ENCODE assay signal across 18 cellular contexts in genomic region chr2:20612835-20613341, GRCh38. TPM values are rescaled to one million over a fixed set of nuclear protein-coding genes. Genes with fewer than 3 reads are reported as not detected.
A peak's percentile ranks its signal among the peaks of the same experiment; 100 is the strongest.
DNase-seq lines count a peak whose midpoint lies in the region; ATAC-seq, FAIRE-seq and TF ChIP-seq lines count a peak whose summit lies in the region.
"Had no signal": no experiment of that assay in that cellular context is flagged by ENCODE, and none has a peak within 500 bp of the region (broad histone marks: within the 10 kb centered on the region; RNA-seq: fewer than 3 reads in every experiment).

No MANE protein-coding gene starts in this region.

- H3K27me3 ChIP-seq in heart left ventricle: no peaks in the 10 kb centered on the region
- no peaks in the 10 kb centered on the region for H3K27me3 ChIP-seq in HepG2 (ENCODE audit: control insufficient read depth in 1 of 2, insufficient read depth in 2 of 2, low read length in 2 of 2)
- H3K27me3 ChIP-seq in rectal smooth muscle tissue (ENCODE audit: control insufficient read depth, insufficient read depth, low read length): no peaks in the 10 kb centered on the region
- H3K27me3 ChIP-seq in uterus: no peaks in the 10 kb centered on the region
- H3K27me3 ChIP-seq: suprapubic skin had no signal

- POLR2A ChIA-PET in HepG2 (lab: Yijun Ruan, JAX): interaction anchor here (1.3 to 7.9 kb wide), 6 partner anchors 13 to 163 kb away, joined by 3 to 153 read pairs (median 25); partner anchors contain the start of gene RHOB

- H3K27ac ChIP-seq in heart left ventricle: peak overlapping the region; percentile 10 to 99 (median 94)
- peak overlapping the region; percentile 95 for H3K27ac ChIP-seq in HepG2 (ENCODE audit: extremely low read length, insufficient read depth, low read length)
- H3K27ac ChIP-seq in rectal smooth muscle tissue (ENCODE audit: low read depth, low read length): peak overlapping the region; percentile 61
- peak overlapping the region; percentile 62 to 95 for H3K27ac ChIP-seq in uterus
- H3K27ac ChIP-seq: A549, suprapubic skin had no signal

- H3K9ac ChIP-seq in HepG2 (ENCODE audit: insufficient read depth, low read depth, low read length) (0 out of 2 replicates have a peak overlapping the region, but pooled peaks have one; percentile 86), rectal smooth muscle tissue (ENCODE audit: low read length) (no peak overlapping the region)

- H3K4me1 ChIP-seq in heart left ventricle (peaks cover 45 to 94% (median 89%) of the 10 kb centered on the region in 12 donors), HepG2 (ENCODE audit: insufficient read depth, low read length) (peaks cover 95% of the 10 kb centered on the region), rectal smooth muscle tissue (ENCODE audit: control insufficient read depth, insufficient read depth, low read length) (peaks cover 89% of the 10 kb centered on the region), uterus (peaks cover 26 to 42% of the 10 kb centered on the region in 2 donors)

- no peaks in the 10 kb centered on the region for H3K79me2 ChIP-seq in HepG2 (ENCODE audit: insufficient read depth, low read length)

- DNase-seq in heart left ventricle (no peak), left cardiac atrium (no peak), HepG2 (ENCODE audit: low spot score) (no peak), uterus (peak in 1 of 2 donors; percentile 4), AG08395 (ENCODE audit: low spot score) (no peak)
- DNase-seq: activated CD4-positive, alpha-beta T cell treated with anti-CD3 and anti-CD28 coated beads for 36 hours; central memory CD4-positive, alpha-beta T cell; DMS 273 treated with DMSO at 0.1 percent for 48 hours; effector memory CD8-positive, alpha-beta T cell; GDM1; hypothalamus; NCI-H1930 had no signal

- H3K4me2 ChIP-seq in HepG2 (ENCODE audit: low read depth, low read length): no peak overlapping the region
- H3K4me2 ChIP-seq: A549 had no signal

- intact Hi-C loops in heart left ventricle (cut with DNase I) (loop anchor here in 3 of 10 donors (10.0 kb wide), 1 partner anchor 88 kb away; no protein-coding TSS in a partner anchor), left cardiac atrium (cut with DNase I) (loop anchor here in 1 of 2 donors (10.0 kb wide), 1 partner anchor 88 kb away; no protein-coding TSS in a partner anchor), HepG2 (cut with micrococcal nuclease; ENCODE audit: unreplicated experiment) (no loop called here), uterus (cut with DNase I; ENCODE audit: low total_unique reads) (no loop called here)

- H3K4me3 ChIP-seq in heart left ventricle (no peak overlapping the region), HepG2 (replicated peaks in 1 of 3; ENCODE audit: insufficient read depth in 1 of 3, low read depth in 2 of 3, low read length in 3 of 3) (no peak overlapping the region), rectal smooth muscle tissue (ENCODE audit: low read length) (no peak overlapping the region), uterus (no peak overlapping the region)
- H3K4me3 ChIP-seq: A549, suprapubic skin had no signal

- in situ Hi-C loops in HepG2 (cut with HindIII; ENCODE audit: extremely low pct_ligation_motif_present, low pct_unique_long_range_greater_than_20kb): no loop called here

- TF ChIP-seq CTCF in heart left ventricle (IDR thresholded peaks at IDR 0.05): no peak
- TF ChIP-seq CTCF in HepG2 (CRISPR knock-in tag; IDR thresholded peaks at IDR 0.05): no peak
- no peak for TF ChIP-seq CTCF in uterus (IDR thresholded peaks at IDR 0.05)

- CTCF ChIA-PET in HepG2 (lab: Yijun Ruan, JAX; ENCODE audit: low intra/inter-chr PET ratio, low total read pairs): no interaction called here

- WGBS in heart left ventricle, 4 donors: 53 to 72% (median 59%) methylated on average over 5 of the region's 5 CpGs
- 93% methylated on average over 5 of the region's 5 CpGs for WGBS in HepG2 (ENCODE audit: low lambda C conversion rate)

- H3K9me3 ChIP-seq in heart left ventricle: no peaks in the 10 kb centered on the region
- H3K9me3 ChIP-seq in HepG2 (ENCODE audit: low read length): no peaks in the 10 kb centered on the region
- no peaks in the 10 kb centered on the region for H3K9me3 ChIP-seq in uterus
- H3K9me3 ChIP-seq: A549, suprapubic skin had no signal

- no TSS peak for BruUV-seq in HepG2 (replicated peaks; lab: Mats Ljungman, UMichigan)

- H3K36me3 ChIP-seq in heart left ventricle (no peaks in the 10 kb centered on the region), HepG2 (replicated peaks in 1 of 2; ENCODE audit: control insufficient read depth in 1 of 2, insufficient read depth in 2 of 2, low read length in 2 of 2) (no peaks in the 10 kb centered on the region), rectal smooth muscle tissue (ENCODE audit: control insufficient read depth, insufficient read depth, low read length) (no peaks in the 10 kb centered on the region), uterus (no peaks in the 10 kb centered on the region)
- H3K36me3 ChIP-seq: suprapubic skin had no signal

- no peak for TF ChIP-seq EP300 in HepG2 (IDR thresholded peaks at IDR 0.05; ENCODE audit: low read depth in 2 of 2, low read length in 2 of 2)
- TF ChIP-seq EP300 in HepG2 (CRISPR knock-in tag; IDR thresholded peaks at IDR 0.05; ENCODE audit: borderline replicate concordance): no peak

- TF ChIP-seq RAD21 in HepG2 (CRISPR knock-in tag; IDR thresholded peaks at IDR 0.05): no peak

- FAIRE-seq in HepG2 (lab: Jason Lieb, UNC): no peak
- FAIRE-seq: A549, kidney had no signal

- TF ChIP-seq POLR2A in heart left ventricle (IDR thresholded peaks at IDR 0.05) (no peak), HepG2 (IDR thresholded peaks at IDR 0.05; ENCODE audit: insufficient read depth in 1 of 2, low read depth in 2 of 2, low read length in 2 of 2) (no peak), uterus (IDR thresholded peaks at IDR 0.05) (no peak)

- no peak overlapping the region for H2AFZ ChIP-seq in HepG2 (ENCODE audit: low read length)

- ATAC-seq in heart left ventricle: no peak
- ATAC-seq in left cardiac atrium: no peak
- no peak for ATAC-seq in HepG2
- ATAC-seq in HG03521 (IDR thresholded peaks at IDR 0.05; ENCODE audit: unreplicated experiment): no peak
- no peak for ATAC-seq in GM21717 (IDR thresholded peaks at IDR 0.05; ENCODE audit: unreplicated experiment)
- ATAC-seq: A549; activated CD4-positive, alpha-beta T cell treated with anti-CD3 and anti-CD28 coated beads for 36 hours; effector memory CD8-positive, alpha-beta T cell had no signal

- H4K20me1 ChIP-seq in HepG2 (ENCODE audit: insufficient read depth, low read length): no peaks in the 10 kb centered on the region

RNA-seq across cellular contexts. Expression of gene HS1BP3, which starts 38.0 kb away (rescaled TPM):
- total RNA-seq in heart left ventricle (10 to 100 TPM; 12.7 to 23.7 (median 17.9) TPM), left cardiac atrium (10 to 100 TPM; 19.8 to 21.4 TPM), HepG2 (2016; rRNA removed; fragmentation: Illumina TruSeq; extraction: Trizol) (22.0 and 22.8 TPM in 2 replicates), uterus (10 to 100 TPM in 3 of 4 donors, 1 to 10 TPM in 1; 7.1 to 41.8 (median 28.4) TPM)
- polyA plus RNA-seq in heart left ventricle (10 to 100 TPM; 21.0 to 23.7 TPM), HepG2 (2011; rRNA removed) (15.2 and 17.3 TPM in 2 replicates)
- total RNA-seq in HepG2 (2016; cell fraction: cytosol; rRNA removed; fragmentation: Illumina TruSeq; extraction: Trizol; ENCODE audit: low read depth): 4.7 and 4.9 TPM in 2 replicates
- 18.5 and 23.5 TPM in 2 replicates for total RNA-seq in HepG2 (2016; cell fraction: insoluble cytoplasmic fraction; rRNA removed; fragmentation: Illumina TruSeq; extraction: Trizol)
- 12.9 and 13.2 TPM in 2 replicates for total RNA-seq in HepG2 (2016; cell fraction: membrane; rRNA removed; fragmentation: Illumina TruSeq; extraction: Trizol)
- 16.8 and 19.0 TPM in 2 replicates for total RNA-seq in HepG2 (2016; cell fraction: nucleus; rRNA removed; fragmentation: Illumina TruSeq; extraction: Trizol)
- polyA plus RNA-seq in HepG2 (2011; cell fraction: cytosol; rRNA removed): 9.2 and 11.9 TPM in 2 replicates
- 20.1 and 23.4 TPM in 2 replicates for polyA plus RNA-seq in HepG2 (2011; cell fraction: nucleus; rRNA removed)
- 13.4 and 14.5 TPM in 2 replicates for polyA plus RNA-seq in HepG2 (2012)
- 5.3 and 5.4 TPM in 2 replicates for polyA plus RNA-seq in HepG2 (2016; cell fraction: cytosol; fragmentation: Illumina TruSeq; extraction: Trizol; ENCODE audit: low read depth)
- polyA plus RNA-seq in HepG2 (2016; cell fraction: insoluble cytoplasmic fraction; fragmentation: Illumina TruSeq; extraction: Trizol; ENCODE audit: low read depth): 19.1 and 22.3 TPM in 2 replicates
- 8.7 and 10.7 TPM in 2 replicates for polyA plus RNA-seq in HepG2 (2016; cell fraction: membrane; fragmentation: Illumina TruSeq; extraction: Trizol; ENCODE audit: low read depth)
- polyA plus RNA-seq in HepG2 (2016; cell fraction: nucleus; fragmentation: Illumina TruSeq; extraction: Trizol; ENCODE audit: insufficient read depth, low read depth): 19.4 and 22.9 TPM in 2 replicates
- 14.3 and 29.5 TPM in 2 replicates for polyA minus RNA-seq in HepG2 (2011; rRNA and poly(A)+ RNA removed; ENCODE audit: low replicate concordance)
- polyA minus RNA-seq in HepG2 (2011; cell fraction: cytosol; rRNA and poly(A)+ RNA removed): 11.9 and 13.8 TPM in 2 replicates
- polyA minus RNA-seq in HepG2 (2011; cell fraction: nucleus; rRNA and poly(A)+ RNA removed): 28.6 and 28.8 TPM in 2 replicates

RNA-seq across cellular contexts. Expression of gene GDF7, which starts 54.1 kb away (rescaled TPM):
- 1 to 10 TPM in 2 of 9 donors, under 1 TPM in 7; 0.14 to 1.6 (median 0.56) TPM for total RNA-seq in heart left ventricle
- polyA plus RNA-seq in heart left ventricle: under 1 TPM; 0.22 to 0.30 TPM
- 1 to 10 TPM in 1 of 2 donors, under 1 TPM in 1; 0.32 to 4.8 TPM for total RNA-seq in left cardiac atrium
- 10.2 and 15.0 TPM in 2 replicates for total RNA-seq in HepG2 (2016; rRNA removed; fragmentation: Illumina TruSeq; extraction: Trizol)
- total RNA-seq in HepG2 (2016; cell fraction: cytosol; rRNA removed; fragmentation: Illumina TruSeq; extraction: Trizol; ENCODE audit: low read depth): 1.6 and 1.8 TPM in 2 replicates
- total RNA-seq in HepG2 (2016; cell fraction: insoluble cytoplasmic fraction; rRNA removed; fragmentation: Illumina TruSeq; extraction: Trizol): 9.2 and 15.1 TPM in 2 replicates
- 5.3 and 5.6 TPM in 2 replicates for total RNA-seq in HepG2 (2016; cell fraction: membrane; rRNA removed; fragmentation: Illumina TruSeq; extraction: Trizol)
- 16.7 and 18.1 TPM in 2 replicates for total RNA-seq in HepG2 (2016; cell fraction: nucleus; rRNA removed; fragmentation: Illumina TruSeq; extraction: Trizol)
- 1.6 and 3.0 TPM in 2 replicates for polyA plus RNA-seq in HepG2 (2011; rRNA removed)
- 1.5 and 1.9 TPM in 2 replicates for polyA plus RNA-seq in HepG2 (2011; cell fraction: cytosol; rRNA removed)
- 6.3 and 9.6 TPM in 2 replicates for polyA plus RNA-seq in HepG2 (2011; cell fraction: nucleus; rRNA removed)
- 4.5 and 5.8 TPM in 2 replicates for polyA plus RNA-seq in HepG2 (2012)
- 0.75 and 0.80 TPM in 2 replicates for polyA plus RNA-seq in HepG2 (2016; cell fraction: cytosol; fragmentation: Illumina TruSeq; extraction: Trizol; ENCODE audit: low read depth)
- 5.6 and 5.9 TPM in 2 replicates for polyA plus RNA-seq in HepG2 (2016; cell fraction: insoluble cytoplasmic fraction; fragmentation: Illumina TruSeq; extraction: Trizol; ENCODE audit: low read depth)
- polyA plus RNA-seq in HepG2 (2016; cell fraction: membrane; fragmentation: Illumina TruSeq; extraction: Trizol; ENCODE audit: low read depth): 2.3 and 2.7 TPM in 2 replicates
- polyA plus RNA-seq in HepG2 (2016; cell fraction: nucleus; fragmentation: Illumina TruSeq; extraction: Trizol; ENCODE audit: insufficient read depth, low read depth): 19.8 and 21.2 TPM in 2 replicates
- 5.0 TPM in 1 of 2 replicates, not detected in the other for polyA minus RNA-seq in HepG2 (2011; rRNA and poly(A)+ RNA removed; ENCODE audit: low replicate concordance)
- polyA minus RNA-seq in HepG2 (2011; cell fraction: cytosol; rRNA and poly(A)+ RNA removed): 2.5 and 4.1 TPM in 2 replicates
- polyA minus RNA-seq in HepG2 (2011; cell fraction: nucleus; rRNA and poly(A)+ RNA removed): 2.4 and 4.5 TPM in 2 replicates
- 10 to 100 TPM in 1 of 4 donors, 1 to 10 TPM in 3; 1.5 to 45.6 (median 5.4) TPM for total RNA-seq in uterus
